In genomic region chr5:24232929-24233328, GRCh38 we compare ENCODE assay signal across 15 cellular contexts.
DNase-seq lines count a peak whose midpoint lies in the region; ATAC-seq and TF ChIP-seq lines count a peak whose summit lies in the region.
"Had no signal": no experiment of that assay in that cellular context is flagged by ENCODE, and none has a peak within 500 bp of the region (broad histone marks: within the 10 kb centered on the region; RNA-seq: fewer than 3 reads in every experiment).

No MANE protein-coding gene starts in this region.

- peak; percentile 17 to 22 for TF ChIP-seq RAD21 in liver (IDR thresholded peaks at IDR 0.05)

- no peak for ATAC-seq in GM21717 (IDR thresholded peaks at IDR 0.05; ENCODE audit: unreplicated experiment)
- no peak for ATAC-seq in GM19023 (IDR thresholded peaks at IDR 0.05; ENCODE audit: unreplicated experiment)
- ATAC-seq in HG03175 (IDR thresholded peaks at IDR 0.05; ENCODE audit: unreplicated experiment) = no peak

- WGBS in liver = 62% methylated on average over 4 of the region's 4 CpGs

- DNase-seq in NCI-H1092 treated with DMSO at 0.1 percent for 48 hours (lab: John Stamatoyannopoulos, UW) (peak; percentile 33), NCI-H1092 (lab: John Stamatoyannopoulos, UW) (no peak), NB4 (ENCODE audit: low read depth) (peak; percentile 6), SHP77 treated with DMSO at 0.1 percent for 48 hours (lab: John Stamatoyannopoulos, UW) (peak; percentile 49)
- DNase-seq: activated CD4-positive, alpha-beta memory T cell treated with anti-CD3 and anti-CD28 coated beads for 36 hours; Caco-2; mesendoderm; NCI-H1436; occipital lobe; T1000 had no signal

- no peak overlapping the region for H3K27ac ChIP-seq in liver (ENCODE audit: low read depth in 1 of 2, low read length in 2 of 2)
- H3K27ac ChIP-seq: thoracic aorta had no signal

- H3K9ac ChIP-seq in liver (ENCODE audit: low read depth in 1 of 2, low read length in 2 of 2) = no peak overlapping the region

- H3K9me3 ChIP-seq in liver (ENCODE audit: control insufficient read depth in 4 of 4, low read length in 3 of 4) = no peaks in the 10 kb centered on the region
- H3K9me3 ChIP-seq: Caco-2, thoracic aorta had no signal

- H3K4me3 ChIP-seq in NB4 (ENCODE audit: low read depth, low read length) (no peak overlapping the region), liver (ENCODE audit: low read depth in 1 of 3, low read length in 3 of 3) (no peak overlapping the region)
- H3K4me3 ChIP-seq: thoracic aorta had no signal

- TF ChIP-seq POLR2A in NB4 (IDR thresholded peaks at IDR 0.05; ENCODE audit: extremely low read depth, insufficient read length) = no peak

- H3K4me1 ChIP-seq in liver (ENCODE audit: control insufficient read depth in 4 of 4, insufficient read depth in 4 of 4, low read length in 3 of 4) = no peaks in the 10 kb centered on the region
- H3K4me1 ChIP-seq: Caco-2 had no signal

- TF ChIP-seq CTCF in NB4 (IDR thresholded peaks at IDR 0.05; ENCODE audit: low read depth, low read length) (no peak), liver (IDR thresholded peaks at IDR 0.05; ENCODE audit: low read depth, low read length, missing input control) (no peak)

- H3K36me3 ChIP-seq in liver (ENCODE audit: control insufficient read depth in 4 of 4, insufficient read depth in 3 of 4, low read depth in 1 of 4, low read length in 3 of 4) = no peaks in the 10 kb centered on the region
- H3K36me3 ChIP-seq: thoracic aorta had no signal

- no peaks in the 10 kb centered on the region for H3K27me3 ChIP-seq in liver (ENCODE audit: control insufficient read depth in 4 of 4, insufficient read depth in 4 of 4, low read length in 3 of 4)

TF ChIP-seq in liver, 16 proteins besides CTCF, POLR2A, EP300 and RAD21:
- TF ChIP-seq, protein P1, sequence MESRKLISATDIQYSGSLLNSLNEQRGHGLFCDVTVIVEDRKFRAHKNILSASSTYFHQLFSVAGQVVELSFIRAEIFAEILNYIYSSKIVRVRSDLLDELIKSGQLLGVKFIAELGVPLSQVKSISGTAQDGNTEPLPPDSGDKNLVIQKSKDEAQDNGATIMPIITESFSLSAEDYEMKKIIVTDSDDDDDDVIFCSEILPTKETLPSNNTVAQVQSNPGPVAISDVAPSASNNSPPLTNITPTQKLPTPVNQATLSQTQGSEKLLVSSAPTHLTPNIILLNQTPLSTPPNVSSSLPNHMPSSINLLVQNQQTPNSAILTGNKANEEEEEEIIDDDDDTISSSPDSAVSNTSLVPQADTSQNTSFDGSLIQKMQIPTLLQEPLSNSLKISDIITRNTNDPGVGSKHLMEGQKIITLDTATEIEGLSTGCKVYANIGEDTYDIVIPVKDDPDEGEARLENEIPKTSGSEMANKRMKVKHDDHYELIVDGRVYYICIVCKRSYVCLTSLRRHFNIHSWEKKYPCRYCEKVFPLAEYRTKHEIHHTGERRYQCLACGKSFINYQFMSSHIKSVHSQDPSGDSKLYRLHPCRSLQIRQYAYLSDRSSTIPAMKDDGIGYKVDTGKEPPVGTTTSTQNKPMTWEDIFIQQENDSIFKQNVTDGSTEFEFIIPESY (IDR thresholded peaks at IDR 0.05) = no peak
- no peak for TF ChIP-seq JUND (IDR thresholded peaks at IDR 0.05)
- no peak for TF ChIP-seq MAX (IDR thresholded peaks at IDR 0.05)
- TF ChIP-seq GABPA (IDR thresholded peaks at IDR 0.05 in 1 of 2, conservative IDR thresholded peaks at IDR 0.05 in 1 of 2) = no peak
- no peak for TF ChIP-seq ATF3 (IDR thresholded peaks at IDR 0.05)
- no peak for TF ChIP-seq YY1 (IDR thresholded peaks at IDR 0.05)
- TF ChIP-seq EGR1 (IDR thresholded peaks at IDR 0.05; ENCODE audit: low read depth in 2 of 2) = no peak
- no peak for TF ChIP-seq TAF1 (conservative IDR thresholded peaks at IDR 0.05)
- no peak for TF ChIP-seq FOXA1 (IDR thresholded peaks at IDR 0.05)
- no peak for TF ChIP-seq HNF4A (conservative IDR thresholded peaks at IDR 0.05)
- TF ChIP-seq HNF4G (IDR thresholded peaks at IDR 0.05) = no peak
